ENCODE assay signal across 17 cellular contexts in genomic region chr21:34811368-34811767, GRCh38.
A peak's percentile ranks its signal among the peaks of the same experiment; 100 is the strongest.
DNase-seq lines count a peak whose midpoint lies in the region; ATAC-seq and TF ChIP-seq lines count a peak whose summit lies in the region.
"Had no signal": no experiment of that assay in that cellular context is flagged by ENCODE, and none has a peak within 500 bp of the region (broad histone marks: within the 10 kb centered on the region; RNA-seq: fewer than 3 reads in every experiment).

No MANE protein-coding gene starts in this region.

- peak overlapping the region; percentile 49; the same call in 1 of the 2 replicates for H3K9ac ChIP-seq in PC-3 (ENCODE audit: low read length)
- no peak overlapping the region for H3K9ac ChIP-seq in fibroblast of lung (ENCODE audit: insufficient read depth, low read length)
- H3K9ac ChIP-seq in trophoblast cell (ENCODE audit: low read length) = no peak overlapping the region

- no peak overlapping the region for H3K4me3 ChIP-seq in PC-3 (ENCODE audit: low read length)
- no peak overlapping the region for H3K4me3 ChIP-seq in fibroblast of lung (replicated peaks in 1 of 4; ENCODE audit: control extremely low read depth in 1 of 4, insufficient read depth in 1 of 4, low read depth in 3 of 4, low read length in 4 of 4)
- H3K4me3 ChIP-seq in trophoblast cell (ENCODE audit: low read depth, low read length) = no peak overlapping the region
- H3K4me3 ChIP-seq: stomach had no signal

- H3K9me3 Mint-ChIP-seq in activated CD8-positive, alpha-beta memory T cell treated with anti-CD3 and anti-CD28 coated beads, Interleukin-2, amount 10 ng/mL, durations not matched to agents 7 days and 5 days (ENCODE audit: low read depth) = peaks cover 2% of the 10 kb centered on the region
- H3K9me3 Mint-ChIP-seq: activated B cell treated with CpG ODN at 0.5 μM for 24 hours had no signal

- H3K79me2 ChIP-seq in PC-3 (ENCODE audit: low read length) (peaks cover 32% of the 10 kb centered on the region), fibroblast of lung (ENCODE audit: control insufficient read depth, insufficient read depth, low read length) (peaks cover 39% of the 10 kb centered on the region), trophoblast cell (ENCODE audit: control insufficient read depth, insufficient read depth, low read length, poor library complexity) (peaks cover 14% of the 10 kb centered on the region)

- no peak overlapping the region for H2AFZ ChIP-seq in PC-3 (ENCODE audit: low read length)
- no peak overlapping the region for H2AFZ ChIP-seq in fibroblast of lung (ENCODE audit: low read length)
- H2AFZ ChIP-seq in trophoblast cell (ENCODE audit: insufficient read depth, low read length, poor library complexity) = no peak overlapping the region

- no peak for TF ChIP-seq CTCF in PC-3 (conservative IDR thresholded peaks at IDR 0.05; ENCODE audit: low read depth, low read length)
- no peak for TF ChIP-seq CTCF in fibroblast of lung (conservative IDR thresholded peaks at IDR 0.05 in 1 of 2, IDR thresholded peaks at IDR 0.05 in 1 of 2; ENCODE audit: low read depth in 1 of 2, low read length in 2 of 2)

- peak overlapping the region; percentile 29 for H2AK5ac ChIP-seq in trophoblast cell (ENCODE audit: low read length)

- H3K27me3 ChIP-seq in PC-3 (ENCODE audit: low read length) (no peaks in the 10 kb centered on the region), fibroblast of lung (ENCODE audit: control insufficient read depth, insufficient read depth, low read length) (no peaks in the 10 kb centered on the region), trophoblast cell (ENCODE audit: insufficient read depth, low read length) (no peaks in the 10 kb centered on the region)
- H3K27me3 ChIP-seq: stomach had no signal

- POLR2A ChIA-PET in PC-3 (lab: Charles Lee; ENCODE audit: unreplicated experiment) = interaction anchor here (0.6 kb wide), 1 partner anchor 766 kb away, joined by 4 read pairs; no protein-coding TSS in a partner anchor

- peaks cover 67% of the 10 kb centered on the region for H3K79me1 ChIP-seq in trophoblast cell (ENCODE audit: low read length)

- H2BK12ac ChIP-seq in trophoblast cell (ENCODE audit: low read length) = peak overlapping the region; percentile 46

- H3K27ac ChIP-seq in PC-3 (ENCODE audit: low read length) = peak overlapping the region; percentile 96
- peak overlapping the region; percentile 84 for H3K27ac ChIP-seq in fibroblast of lung (ENCODE audit: insufficient read depth, low read length)
- H3K27ac ChIP-seq in trophoblast cell (ENCODE audit: low read depth, low read length) = peak overlapping the region; percentile 57

- H3K4ac ChIP-seq in trophoblast cell (ENCODE audit: low read depth, low read length) = peak overlapping the region; percentile 13

- no peak overlapping the region for H4K12ac ChIP-seq in trophoblast cell (ENCODE audit: low read depth, low read length)

- H3K36me3 ChIP-seq in PC-3 (ENCODE audit: low read depth, low read length) = peaks cover 49% of the 10 kb centered on the region
- peaks cover 7% of the 10 kb centered on the region for H3K36me3 ChIP-seq in fibroblast of lung (ENCODE audit: control insufficient read depth, insufficient read depth, low read length)
- H3K36me3 ChIP-seq in trophoblast cell (ENCODE audit: control insufficient read depth in 1 of 2, insufficient read depth in 2 of 2, low read length in 2 of 2) = peaks cover 18 to 21% of the 10 kb centered on the region in 2 experiments

- H4K91ac ChIP-seq in trophoblast cell (ENCODE audit: low read depth, low read length) = peak overlapping the region; percentile 88

- peak overlapping the region; percentile 35 for H3K18ac ChIP-seq in trophoblast cell (ENCODE audit: low read length)

- H3K4me1 Mint-ChIP-seq in activated CD8-positive, alpha-beta memory T cell treated with anti-CD3 and anti-CD28 coated beads, Interleukin-2, amount 10 ng/mL, durations not matched to agents 7 days and 5 days = peaks cover 58% of the 10 kb centered on the region

- H3K4me1 ChIP-seq in PC-3 (ENCODE audit: insufficient read depth, low read length) (peaks cover 92% of the 10 kb centered on the region), fibroblast of lung (ENCODE audit: control insufficient read depth, extremely low read depth, insufficient read depth, low read length) (peaks cover 68% of the 10 kb centered on the region), trophoblast cell (ENCODE audit: control insufficient read depth in 1 of 2, insufficient read depth in 2 of 2, low read length in 2 of 2) (peaks cover 65 to 71% of the 10 kb centered on the region in 2 experiments)

- H3K4me3 Mint-ChIP-seq in activated CD8-positive, alpha-beta memory T cell treated with anti-CD3 and anti-CD28 coated beads, Interleukin-2, amount 10 ng/mL, durations not matched to agents 7 days and 5 days = no peak overlapping the region
- H3K4me3 Mint-ChIP-seq: activated B cell treated with CpG ODN at 0.5 μM for 24 hours had no signal

- peaks cover 26% of the 10 kb centered on the region for H3K36me3 Mint-ChIP-seq in activated CD8-positive, alpha-beta memory T cell treated with anti-CD3 and anti-CD28 coated beads, Interleukin-2, amount 10 ng/mL, durations not matched to agents 7 days and 5 days

- BruUV-seq in PC-3 (replicated peaks; lab: Mats Ljungman, UMichigan) = no TSS peak

- no peak overlapping the region for H3K23ac ChIP-seq in trophoblast cell (ENCODE audit: low read length)

- intact Hi-C loops in PC-3 (cut with micrococcal nuclease) = no loop called here

- CTCF ChIA-PET in activated CD8-positive, alpha-beta memory T cell treated with anti-CD3 and anti-CD28 coated beads, Interleukin-2, amount 10 ng/mL, durations not matched to agents 7 days and 5 days (lab: Charles Lee) = no interaction called here
- CTCF ChIA-PET in PC-3 (lab: Charles Lee) = no interaction called here

- H3K14ac ChIP-seq in trophoblast cell (ENCODE audit: low read length) = peak overlapping the region; percentile 50

- no peaks in the 10 kb centered on the region for H3K9me2 ChIP-seq in PC-3 (replicated peaks; ENCODE audit: low read length)

- DNase-seq in activated CD8-positive, alpha-beta memory T cell treated with anti-CD3 and anti-CD28 coated beads, Interleukin-2, amount 10 ng/mL, durations not matched to agents 7 days and 5 days = no peak
- DNase-seq in activated CD8-positive, alpha-beta memory T cell treated with anti-CD3 and anti-CD28 coated beads, Interleukin-2, amount 50 U/mL, for 4 hours = no peak
- DNase-seq in PC-3 = no peak
- no peak for DNase-seq in fibroblast of lung (ENCODE audit: low read depth in 2 of 2)
- peak; percentile 41 to 69 for DNase-seq in trophoblast cell
- DNase-seq in DMS114 treated with DMSO at 0.1 percent for 48 hours (lab: John Stamatoyannopoulos, UW; ENCODE audit: unreplicated experiment) = no peak
- DNase-seq in effector CD8-positive, alpha-beta T cell (lab: John Stamatoyannopoulos, UW) = no peak
- DNase-seq: activated B cell treated with CpG ODN at 0.5 μM for 24 hours; central memory CD4-positive, alpha-beta T cell; foreskin melanocyte; GDM1; H7; NCI-H1436; NCI-H345; stomach had no signal

- no peak overlapping the region; the same call in 1 of the 2 replicates for H3K4me2 ChIP-seq in PC-3 (ENCODE audit: low read length)
- H3K4me2 ChIP-seq in fibroblast of lung (ENCODE audit: extremely low read depth, insufficient read depth, low read length) = no peak overlapping the region
- H3K4me2 ChIP-seq in trophoblast cell (ENCODE audit: low read length) = no peak overlapping the region

- H4K20me1 ChIP-seq in PC-3 (ENCODE audit: low read length) (no peaks in the 10 kb centered on the region), fibroblast of lung (ENCODE audit: control insufficient read depth, extremely low read depth, insufficient read depth, low read length) (no peaks in the 10 kb centered on the region)

- ATAC-seq in activated CD8-positive, alpha-beta memory T cell treated with anti-CD3 and anti-CD28 coated beads, Interleukin-2, amount 10 ng/mL, durations not matched to agents 7 days and 5 days = no peak
- ATAC-seq in PC-3 = no peak
- no peak for ATAC-seq in activated CD4-positive, CD25-positive, alpha-beta regulatory T cell treated with anti-CD3 and anti-CD28 coated beads, Interleukin-2, amount 50 U/mL, for 24 hours
- ATAC-seq: left lobe of liver had no signal

- peak overlapping the region; percentile 54 for H2BK120ac ChIP-seq in trophoblast cell (ENCODE audit: insufficient read depth, low read length, poor library complexity)

- WGBS in trophoblast cell (ENCODE audit: extremely low coverage, insufficient coverage, insufficient read length) = no CpG with 5 or more reads among the region's 4 CpGs

- no peaks in the 10 kb centered on the region for H3K27me3 Mint-ChIP-seq in activated CD8-positive, alpha-beta memory T cell treated with anti-CD3 and anti-CD28 coated beads, Interleukin-2, amount 10 ng/mL, durations not matched to agents 7 days and 5 days
- H3K27me3 Mint-ChIP-seq: activated B cell treated with CpG ODN at 0.5 μM for 24 hours had no signal

- H3K27ac Mint-ChIP-seq in activated CD8-positive, alpha-beta memory T cell treated with anti-CD3 and anti-CD28 coated beads, Interleukin-2, amount 10 ng/mL, durations not matched to agents 7 days and 5 days = peak overlapping the region; percentile 4
- H3K27ac Mint-ChIP-seq: activated B cell treated with CpG ODN at 0.5 μM for 24 hours had no signal

- H4K8ac ChIP-seq in trophoblast cell (ENCODE audit: low read depth, low read length) = peak overlapping the region; percentile 22

- H3F3A ChIP-seq in PC-3 (ENCODE audit: low read length, unreplicated experiment) = peaks cover 10% of the 10 kb centered on the region

- peak overlapping the region; percentile 70 for H2BK5ac ChIP-seq in trophoblast cell (ENCODE audit: low read depth, low read length, poor library complexity)

- H3K9me3 ChIP-seq in PC-3 (ENCODE audit: low read length) (no peaks in the 10 kb centered on the region), fibroblast of lung (ENCODE audit: control insufficient read depth, insufficient read depth, low read depth, low read length) (no peaks in the 10 kb centered on the region), trophoblast cell (ENCODE audit: insufficient read depth, low read depth, low read length) (no peaks in the 10 kb centered on the region)

Comparison
In these comparisons a context has a peak if more than half of its experiments do, and no peak if none do; other contexts are left out.
1. DNase-seq: peak in trophoblast cell (2 of 2); none in activated CD8-positive, alpha-beta memory T cell treated with anti-CD3 and anti-CD28 coated beads, Interleukin-2, amount 10 ng/mL, durations not matched to agents 7 days and 5 days (single experiment), activated CD8-positive, alpha-beta memory T cell treated with anti-CD3 and anti-CD28 coated beads, Interleukin-2, amount 50 U/mL, for 4 hours (single experiment), PC-3 (single experiment), fibroblast of lung (0 of 2), DMS114 treated with DMSO at 0.1 percent for 48 hours (single experiment) and effector CD8-positive, alpha-beta T cell (single experiment).
2. Peak in every context shown above with its lines, with median percentiles within 50 percentile points of each other: H3K27ac ChIP-seq.